1 cellular context compared by ENCODE assay signal in genomic region chr19:33393286-33394005, GRCh38.
TF ChIP-seq lines count a peak whose summit lies in the region.

No MANE protein-coding gene starts in this region.

TF ChIP-seq in HepG2, 621 proteins besides CTCF, POLR2A, EP300 and RAD21 (continued from another document):
- no peak for TF ChIP-seq TRIM22 (IDR thresholded peaks at IDR 0.05)
- no peak for TF ChIP-seq ZNF335 (CRISPR knock-in tag; IDR thresholded peaks at IDR 0.05)
- TF ChIP-seq HDAC1 (CRISPR knock-in tag; IDR thresholded peaks at IDR 0.05): peak; percentile 16; the same call in 1 of the 2 replicates
- peak; percentile 33; the same call in 1 of the 2 replicates for TF ChIP-seq POLR2AphosphoS5 (IDR thresholded peaks at IDR 0.05; ENCODE audit: low read depth, low read length)
- TF ChIP-seq TBP (CRISPR knock-in tag; IDR thresholded peaks at IDR 0.05): no peak
- TF ChIP-seq ZNF414 (CRISPR knock-in tag; IDR thresholded peaks at IDR 0.05): no peak
- no peak for TF ChIP-seq ZNF562 (CRISPR knock-in tag; IDR thresholded peaks at IDR 0.05; ENCODE audit: borderline replicate concordance)
- TF ChIP-seq SAP130 (CRISPR knock-in tag; IDR thresholded peaks at IDR 0.05; ENCODE audit: low read depth): peak; percentile 51
- TF ChIP-seq CERS6 (CRISPR knock-in tag; IDR thresholded peaks at IDR 0.05): no peak
- TF ChIP-seq BCLAF1 (IDR thresholded peaks at IDR 0.05): no peak
- TF ChIP-seq EED (CRISPR knock-in tag; IDR thresholded peaks at IDR 0.05): no peak
- TF ChIP-seq FIP1L1 (IDR thresholded peaks at IDR 0.05; ENCODE audit: borderline replicate concordance, insufficient read depth, low read depth, low read length): no peak
- peak; percentile 47; the same call in 1 of the 2 replicates for TF ChIP-seq ZNF670 (CRISPR knock-in tag; IDR thresholded peaks at IDR 0.05; ENCODE audit: borderline replicate concordance)
- TF ChIP-seq MIER3 (CRISPR knock-in tag; IDR thresholded peaks at IDR 0.05; ENCODE audit: borderline replicate concordance): no peak
- TF ChIP-seq CCAR2 (optimal IDR thresholded peaks at IDR 0.05; ENCODE audit: low read depth, low read length): no peak
- TF ChIP-seq ADNP (CRISPR knock-in tag; IDR thresholded peaks at IDR 0.05): no peak
- no peak for TF ChIP-seq RCOR2 (CRISPR knock-in tag; IDR thresholded peaks at IDR 0.05)
- TF ChIP-seq ZNF776 (CRISPR knock-in tag; IDR thresholded peaks at IDR 0.05): no peak
- TF ChIP-seq NR2F2 (IDR thresholded peaks at IDR 0.05; ENCODE audit: borderline replicate concordance, low read depth): no peak
- TF ChIP-seq, protein P1, sequence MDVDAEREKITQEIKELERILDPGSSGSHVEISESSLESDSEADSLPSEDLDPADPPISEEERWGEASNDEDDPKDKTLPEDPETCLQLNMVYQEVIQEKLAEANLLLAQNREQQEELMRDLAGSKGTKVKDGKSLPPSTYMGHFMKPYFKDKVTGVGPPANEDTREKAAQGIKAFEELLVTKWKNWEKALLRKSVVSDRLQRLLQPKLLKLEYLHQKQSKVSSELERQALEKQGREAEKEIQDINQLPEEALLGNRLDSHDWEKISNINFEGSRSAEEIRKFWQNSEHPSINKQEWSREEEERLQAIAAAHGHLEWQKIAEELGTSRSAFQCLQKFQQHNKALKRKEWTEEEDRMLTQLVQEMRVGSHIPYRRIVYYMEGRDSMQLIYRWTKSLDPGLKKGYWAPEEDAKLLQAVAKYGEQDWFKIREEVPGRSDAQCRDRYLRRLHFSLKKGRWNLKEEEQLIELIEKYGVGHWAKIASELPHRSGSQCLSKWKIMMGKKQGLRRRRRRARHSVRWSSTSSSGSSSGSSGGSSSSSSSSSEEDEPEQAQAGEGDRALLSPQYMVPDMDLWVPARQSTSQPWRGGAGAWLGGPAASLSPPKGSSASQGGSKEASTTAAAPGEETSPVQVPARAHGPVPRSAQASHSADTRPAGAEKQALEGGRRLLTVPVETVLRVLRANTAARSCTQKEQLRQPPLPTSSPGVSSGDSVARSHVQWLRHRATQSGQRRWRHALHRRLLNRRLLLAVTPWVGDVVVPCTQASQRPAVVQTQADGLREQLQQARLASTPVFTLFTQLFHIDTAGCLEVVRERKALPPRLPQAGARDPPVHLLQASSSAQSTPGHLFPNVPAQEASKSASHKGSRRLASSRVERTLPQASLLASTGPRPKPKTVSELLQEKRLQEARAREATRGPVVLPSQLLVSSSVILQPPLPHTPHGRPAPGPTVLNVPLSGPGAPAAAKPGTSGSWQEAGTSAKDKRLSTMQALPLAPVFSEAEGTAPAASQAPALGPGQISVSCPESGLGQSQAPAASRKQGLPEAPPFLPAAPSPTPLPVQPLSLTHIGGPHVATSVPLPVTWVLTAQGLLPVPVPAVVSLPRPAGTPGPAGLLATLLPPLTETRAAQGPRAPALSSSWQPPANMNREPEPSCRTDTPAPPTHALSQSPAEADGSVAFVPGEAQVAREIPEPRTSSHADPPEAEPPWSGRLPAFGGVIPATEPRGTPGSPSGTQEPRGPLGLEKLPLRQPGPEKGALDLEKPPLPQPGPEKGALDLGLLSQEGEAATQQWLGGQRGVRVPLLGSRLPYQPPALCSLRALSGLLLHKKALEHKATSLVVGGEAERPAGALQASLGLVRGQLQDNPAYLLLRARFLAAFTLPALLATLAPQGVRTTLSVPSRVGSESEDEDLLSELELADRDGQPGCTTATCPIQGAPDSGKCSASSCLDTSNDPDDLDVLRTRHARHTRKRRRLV (CRISPR knock-in tag; IDR thresholded peaks at IDR 0.05): no peak
- TF ChIP-seq ZNF556 (CRISPR knock-in tag; IDR thresholded peaks at IDR 0.05; ENCODE audit: borderline replicate concordance): no peak
- TF ChIP-seq RFXAP (CRISPR knock-in tag; IDR thresholded peaks at IDR 0.05; ENCODE audit: borderline replicate concordance): no peak
- 0 out of 2 replicates have a peak, but pooled peaks have one; percentile 1 for TF ChIP-seq BORCS8-MEF2B (CRISPR knock-in tag; IDR thresholded peaks at IDR 0.05)
- TF ChIP-seq GATAD2A (CRISPR knock-in tag; IDR thresholded peaks at IDR 0.05): peak; percentile 23; the same call in 1 of the 2 replicates
TF ChIP-seq in HepG2: peak in this region for 65.
